Comparison of ENCODE assay signal across 23 cellular contexts in genomic region chr13:27472441-27472840, GRCh38.
"Had no signal": no experiment of that assay in that cellular context is flagged by ENCODE, and none has a peak within 500 bp of the region (broad histone marks: within the 10 kb centered on the region; RNA-seq: fewer than 3 reads in every experiment).

No MANE protein-coding gene starts in this region.

- DNase-seq: activated CD4-positive, alpha-beta memory T cell treated with anti-CD3 and anti-CD28 coated beads for 36 hours; activated CD4-positive, alpha-beta T cell treated with anti-CD3 and anti-CD28 coated beads, Interleukin-2, amount 10 ng/mL, durations not matched to agents 7 days and 5 days; activated CD4-positive, CD25-positive, alpha-beta regulatory T cell; activated effector memory CD4-positive, alpha-beta T cell treated with anti-CD3 and anti-CD28 coated beads, Interleukin-2, amount 50 U/mL, for 16 hours; activated naive CD4-positive, alpha-beta T cell treated with Interleukin-2 at 50 U/mL for 16 hours; activated T-cell treated with anti-CD3 and anti-CD28 coated beads, Interleukin-2, amount 50 U/mL, for 24 hours; caudate nucleus; MM.1S; NCI-H1105 treated with DMSO at 0.1 percent for 48 hours; NCI-H1436 treated with DMSO at 0.1 percent for 48 hours; NCI-H187; NCI-H2081; NCI-H510A treated with DMSO at 0.1 percent for 48 hours; NCI-H69; RPMI8226; T-cell; T1000 had no signal

- H3K4me3 Mint-ChIP-seq: activated CD4-positive, alpha-beta memory T cell treated with anti-CD3 and anti-CD28 coated beads for 36 hours; activated CD4-positive, alpha-beta T cell treated with anti-CD3 and anti-CD28 coated beads, Interleukin-2, amount 10 ng/mL, durations not matched to agents 7 days and 5 days; activated T-cell treated with anti-CD3 and anti-CD28 coated beads, Interleukin-2, amount 50 U/mL, for 24 hours; T-cell had no signal

- H3K4me3 ChIP-seq: SK-N-MC had no signal

- H3K4me2 ChIP-seq: KMS-11 had no signal

- ATAC-seq: activated naive CD4-positive, alpha-beta T cell treated with anti-CD3 and anti-CD28 coated beads, Interleukin-2, amount 50 U/mL, for 72 hours; Panc1; Right ventricle myocardium inferior had no signal

- H3K36me3 Mint-ChIP-seq: activated CD4-positive, alpha-beta memory T cell treated with anti-CD3 and anti-CD28 coated beads for 36 hours; activated naive CD4-positive, alpha-beta T cell treated with anti-CD3 and anti-CD28 coated beads, Interleukin-2, amount 50 U/mL, for 72 hours; T-cell had no signal

- H3K9me3 Mint-ChIP-seq: activated CD4-positive, alpha-beta memory T cell treated with anti-CD3 and anti-CD28 coated beads for 36 hours; activated CD4-positive, alpha-beta T cell treated with anti-CD3 and anti-CD28 coated beads, Interleukin-2, amount 10 ng/mL, durations not matched to agents 7 days and 5 days; activated naive CD4-positive, alpha-beta T cell treated with anti-CD3 and anti-CD28 coated beads, Interleukin-2, amount 50 U/mL, for 72 hours; activated T-cell treated with anti-CD3 and anti-CD28 coated beads, Interleukin-2, amount 50 U/mL, for 24 hours; T-cell had no signal

- H3K9ac ChIP-seq: KMS-11 had no signal

- H3K27ac ChIP-seq: KMS-11, SK-N-MC, VCaP had no signal

- H3K27ac Mint-ChIP-seq: activated CD4-positive, alpha-beta memory T cell treated with anti-CD3 and anti-CD28 coated beads for 36 hours; activated CD4-positive, alpha-beta T cell treated with anti-CD3 and anti-CD28 coated beads, Interleukin-2, amount 10 ng/mL, durations not matched to agents 7 days and 5 days; activated naive CD4-positive, alpha-beta T cell treated with anti-CD3 and anti-CD28 coated beads, Interleukin-2, amount 50 U/mL, for 72 hours; activated T-cell treated with anti-CD3 and anti-CD28 coated beads, Interleukin-2, amount 50 U/mL, for 24 hours; T-cell had no signal
